ENCODE assay signal across 1 cellular context in the genomic region with DNA sequence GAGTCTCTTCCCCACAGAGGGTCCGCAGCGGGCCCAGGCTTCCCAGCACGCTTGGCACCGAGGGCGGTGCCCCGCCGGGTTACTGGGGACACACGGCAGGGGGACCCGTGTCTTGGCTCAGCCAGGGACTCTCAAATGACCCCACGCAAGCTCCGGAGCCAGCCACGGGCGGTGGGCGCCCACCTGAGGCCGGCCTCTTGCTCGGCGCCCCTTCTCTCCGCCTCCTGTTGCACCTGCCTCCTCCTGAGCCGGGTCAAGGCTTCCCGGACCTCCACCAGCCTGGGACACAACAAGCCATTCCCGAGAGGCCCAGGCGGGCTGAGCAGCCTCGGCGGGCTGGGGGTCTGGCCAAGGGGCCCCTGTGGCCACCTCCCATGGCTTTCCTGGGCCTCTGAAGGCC.
TF ChIP-seq lines count a peak whose summit lies in the region.

No MANE protein-coding gene starts in this region.

TF ChIP-seq in HepG2, 621 proteins besides CTCF, POLR2A, EP300 and RAD21:
- TF ChIP-seq THAP11 (CRISPR knock-in tag; IDR thresholded peaks at IDR 0.05), result no peak
- 0 out of 2 replicates have a peak, but pooled peaks have one; percentile 22 for TF ChIP-seq MTA1 (CRISPR knock-in tag; IDR thresholded peaks at IDR 0.05; ENCODE audit: borderline replicate concordance)
- TF ChIP-seq ZNF501 (CRISPR knock-in tag; IDR thresholded peaks at IDR 0.05), result no peak
- TF ChIP-seq NR2C2 (CRISPR knock-in tag; IDR thresholded peaks at IDR 0.05; ENCODE audit: borderline replicate concordance), result no peak
- no peak for TF ChIP-seq ZNF558 (CRISPR knock-in tag; IDR thresholded peaks at IDR 0.05; ENCODE audit: borderline replicate concordance)
- no peak for TF ChIP-seq ARID3A (IDR thresholded peaks at IDR 0.05; ENCODE audit: low read depth, low read length)
- TF ChIP-seq RFXANK (CRISPR knock-in tag; IDR thresholded peaks at IDR 0.05), result no peak
- no peak for TF ChIP-seq ATF7 (IDR thresholded peaks at IDR 0.05)
- no peak for TF ChIP-seq ATF7 (CRISPR knock-in tag; IDR thresholded peaks at IDR 0.05)
